In genomic region chr10:546971-547590, GRCh38 we compare ENCODE assay signal across 1 cellular context.
TF ChIP-seq lines count a peak whose summit lies in the region.

No MANE protein-coding gene starts in this region.

TF ChIP-seq in H1, 55 proteins besides CTCF, POLR2A, EP300 and RAD21 (continued from another document):
- TF ChIP-seq MAX (IDR thresholded peaks at IDR 0.05) (0 out of 2 replicates have a peak, but pooled peaks have one; percentile 41), TAF1 (IDR thresholded peaks at IDR 0.05; ENCODE audit: low read depth, low read length) (no peak), CTBP2 (IDR thresholded peaks at IDR 0.05; ENCODE audit: borderline replicate concordance, insufficient read depth, insufficient read length, low read length) (no peak), HDAC2 (IDR thresholded peaks at IDR 0.05; ENCODE audit: borderline replicate concordance in 1 of 2, low read depth in 2 of 2, low read length in 2 of 2) (0 out of 4 replicates have a peak, but pooled peaks of 1 of the 2 experiments have one; percentile 35), BCL11A (IDR thresholded peaks at IDR 0.05; ENCODE audit: low read depth in 2 of 2, low read length in 2 of 2) (no peak), CBX5 (IDR thresholded peaks at IDR 0.05; ENCODE audit: low read depth, low read length) (no peak), EZH2 (IDR thresholded peaks at IDR 0.05; ENCODE audit: low read depth, low read length, severe bottlenecking) (no peak), SIX5 (IDR thresholded peaks at IDR 0.05; ENCODE audit: low read depth, low read length) (no peak), RXRA (IDR thresholded peaks at IDR 0.05; ENCODE audit: insufficient read depth, low read depth, low read length) (no peak)
